In genomic region chr2:98870516-98871158, GRCh38 we compare ENCODE assay signal across 16 cellular contexts.
A peak's percentile ranks its signal among the peaks of the same experiment; 100 is the strongest.
DNase-seq lines count a peak whose midpoint lies in the region; ATAC-seq and TF ChIP-seq lines count a peak whose summit lies in the region.
"Had no signal": no experiment of that assay in that cellular context is flagged by ENCODE, and none has a peak within 500 bp of the region (broad histone marks: within the 10 kb centered on the region; RNA-seq: fewer than 3 reads in every experiment).

No MANE protein-coding gene starts in this region.

- peaks cover 35% of the 10 kb centered on the region for H3K4me1 Mint-ChIP-seq in nephron progenitor cell

- TF ChIP-seq CTCF in RWPE1 (conservative IDR thresholded peaks at IDR 0.05; ENCODE audit: low read depth) (no peak), nephron progenitor cell (IDR thresholded peaks at IDR 0.05) (no peak)

- POLR2A ChIA-PET in RWPE1 (lab: Yijun Ruan, JAX; ENCODE audit: low non-redundant PET), result no interaction called here

- ATAC-seq in GM21529 (IDR thresholded peaks at IDR 0.05; ENCODE audit: unreplicated experiment) (no peak), HG03159 (IDR thresholded peaks at IDR 0.05; ENCODE audit: unreplicated experiment) (no peak)

- CTCF ChIA-PET in RWPE1 (lab: Yijun Ruan, JAX), result no interaction called here

- DNase-seq in DMS79 (lab: John Stamatoyannopoulos, UW) (peak; percentile 75), NCI-H1436 treated with DMSO at 0.1 percent for 48 hours (lab: John Stamatoyannopoulos, UW) (peak; percentile 29), RWPE1 (ENCODE audit: low spot score) (no peak), nephron progenitor cell (no peak), pons (ENCODE audit: low spot score) (no peak), anterior cingulate cortex (lab: John Stamatoyannopoulos, UW) (no peak)
- DNase-seq: activated T-cell treated with anti-CD3 and anti-CD28 coated beads, Interleukin-2, amount 50 U/mL, for 1 hour; cerebellar nuclear complex; glutamatergic neuron; NCI-H446 treated with DMSO at 0.1 percent for 48 hours; stimulated activated CD4-positive, alpha-beta T cell treated with anti-CD3 and anti-CD28 coated beads, Interleukin-4, amount 100 ng/mL, for 24 hours; uterus had no signal

- peak overlapping the region; percentile 49 for H3K27ac Mint-ChIP-seq in nephron progenitor cell
- H3K27ac Mint-ChIP-seq: T-helper 1 cell treated with Interleukin-12 subunit alpha and Interleukin-12 subunit beta and Interleukin-4 antibody, amounts not matched to agents 30 μg/mL and 1 μg/mL, for 36 hours had no signal

- no peaks in the 10 kb centered on the region for H3K36me3 Mint-ChIP-seq in nephron progenitor cell (ENCODE audit: low read depth)

- peaks cover 6% of the 10 kb centered on the region for H3K27me3 Mint-ChIP-seq in nephron progenitor cell (ENCODE audit: low read depth, poor library complexity)

- no peak overlapping the region for H3K4me3 Mint-ChIP-seq in nephron progenitor cell
- H3K4me3 Mint-ChIP-seq: T-helper 1 cell treated with Interleukin-12 subunit alpha and Interleukin-12 subunit beta and Interleukin-4 antibody, amounts not matched to agents 30 μg/mL and 1 μg/mL, for 36 hours had no signal

- peak overlapping the region; percentile 92 for H3K27ac ChIP-seq in RWPE1
- H3K27ac ChIP-seq: right atrium auricular region, uterus had no signal

- no peaks in the 10 kb centered on the region for H3K9me3 Mint-ChIP-seq in nephron progenitor cell
- H3K9me3 Mint-ChIP-seq: T-helper 1 cell treated with Interleukin-12 subunit alpha and Interleukin-12 subunit beta and Interleukin-4 antibody, amounts not matched to agents 30 μg/mL and 1 μg/mL, for 36 hours had no signal

Comparison
In these comparisons a context has a peak if more than half of its experiments do, and no peak if none do; other contexts are left out.
1. DNase-seq: peak in DMS79 (single experiment) and NCI-H1436 treated with DMSO at 0.1 percent for 48 hours (single experiment); none in RWPE1 (single experiment), nephron progenitor cell (single experiment), pons (single experiment) and anterior cingulate cortex (0 of 58).